Comparison of ENCODE assay signal across 8 cellular contexts in the genomic region with DNA sequence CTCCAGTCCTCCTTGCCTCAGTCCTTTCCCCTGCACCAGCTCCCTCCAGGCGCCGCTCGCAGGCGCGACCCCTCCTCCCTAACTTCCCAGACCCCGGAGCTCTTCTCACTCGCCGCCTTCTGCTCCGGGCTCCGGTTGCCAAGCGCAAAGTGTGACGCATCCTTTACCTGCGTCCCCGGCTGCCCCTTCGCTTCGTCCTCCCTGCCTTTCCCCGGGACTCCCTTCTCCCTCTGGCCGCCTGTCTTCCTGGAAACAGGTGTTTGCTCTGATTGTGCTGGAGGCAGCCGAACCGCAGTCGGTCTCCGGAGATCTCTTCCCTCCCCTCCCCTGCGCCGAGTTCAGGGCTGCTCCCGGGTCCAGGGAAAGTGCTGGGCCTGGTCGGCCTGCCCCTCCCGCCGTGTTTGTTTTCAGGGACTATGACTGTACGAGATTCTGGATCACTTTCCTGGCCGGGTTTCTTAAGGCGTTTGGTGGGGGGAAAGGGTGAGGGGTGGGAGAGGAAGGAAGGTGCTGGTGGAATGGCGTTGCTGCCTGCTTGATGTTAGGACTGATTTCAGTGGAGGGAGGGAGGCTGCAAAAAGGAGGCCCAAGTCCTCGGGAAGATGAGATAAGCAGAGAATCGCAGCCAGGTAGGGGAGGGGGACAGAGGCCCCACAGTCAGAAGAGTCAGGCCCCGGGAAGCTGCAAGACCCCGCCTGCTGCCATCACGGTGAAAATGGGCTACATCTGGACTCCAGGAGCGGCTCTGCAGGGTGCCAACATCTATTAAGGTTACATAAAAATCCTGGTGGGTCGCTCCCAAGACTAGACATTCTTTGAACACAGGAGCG. TPM values are rescaled to one million over a fixed set of nuclear protein-coding genes. Genes with fewer than 3 reads are reported as not detected.
DNase-seq lines count a peak whose midpoint lies in the region; ATAC-seq and TF ChIP-seq lines count a peak whose summit lies in the region.

No MANE protein-coding gene starts in this region.

- H3K4me1 ChIP-seq in HCT116 (ENCODE audit: control insufficient read depth in 1 of 2, insufficient read depth in 2 of 2, low read length in 2 of 2) (peaks cover 2 to 15% of the 10 kb centered on the region in 2 experiments; a peak in 1 of 4 replicates), iPS DF 6.9 (ENCODE audit: control insufficient read depth, insufficient read depth, low read length) (peaks cover 2% of the 10 kb centered on the region; the same call in 1 of the 2 replicates), smooth muscle cell (ENCODE audit: low read depth) (no peaks in the 10 kb centered on the region)

- ATAC-seq in HCT116, result peak; percentile 31
- ATAC-seq in activated CD8-positive, alpha-beta T cell treated with anti-CD3 and anti-CD28 coated beads, Interleukin-2, amount 10 ng/mL, durations not matched to agents 7 days and 5 days, result no peak

- H3K4me2 ChIP-seq in HCT116 (ENCODE audit: low read length) (peak overlapping the region; percentile 90), smooth muscle cell (peak overlapping the region; percentile 96)

- H3K36me3 ChIP-seq in HCT116 (ENCODE audit: control insufficient read depth in 1 of 2, insufficient read depth in 2 of 2, low read length in 2 of 2) (no peaks in the 10 kb centered on the region), iPS DF 6.9 (ENCODE audit: control insufficient read depth, insufficient read depth, low read length) (no peaks in the 10 kb centered on the region), smooth muscle cell (ENCODE audit: low read depth) (no peaks in the 10 kb centered on the region)

- H3K9ac ChIP-seq in HCT116 (ENCODE audit: low read length) (peak overlapping the region; percentile 44), smooth muscle cell (ENCODE audit: low read depth) (no peak overlapping the region)

- intact Hi-C loops in HCT116 (cut with micrococcal nuclease), result no loop called here

- H3K4me3 ChIP-seq in HCT116 (replicated peaks in 1 of 2; ENCODE audit: low read depth in 1 of 2, low read length in 2 of 2) (peak overlapping the region; percentile 62 to 66), iPS DF 6.9 (ENCODE audit: low read length) (peak overlapping the region; percentile 97), smooth muscle cell (peak overlapping the region; percentile 77)

- TF ChIP-seq CTCF in HCT116 (IDR thresholded peaks at IDR 0.05 in 2 of 3, conservative IDR thresholded peaks at IDR 0.05 in 1 of 3; ENCODE audit: borderline replicate concordance in 1 of 3, insufficient read depth in 1 of 3, low read depth in 2 of 3, low read length in 2 of 3), result no peak
- no peak for TF ChIP-seq CTCF in smooth muscle cell (IDR thresholded peaks at IDR 0.05; ENCODE audit: borderline replicate concordance, insufficient read depth, poor library complexity, severe bottlenecking)

- H3K27ac Mint-ChIP-seq in activated CD8-positive, alpha-beta T cell treated with anti-CD3 and anti-CD28 coated beads, Interleukin-2, amount 10 ng/mL, durations not matched to agents 7 days and 5 days, result no peak overlapping the region

- peaks cover 4% of the 10 kb centered on the region; the same call in 1 of the 2 replicates for H3K79me2 ChIP-seq in HCT116 (ENCODE audit: insufficient read depth, low read length)
- H3K79me2 ChIP-seq in smooth muscle cell (ENCODE audit: low read depth), result no peaks in the 10 kb centered on the region

- TSS peak; percentile 44 for BruUV-seq in HCT116 (replicated peaks; lab: Mats Ljungman, UMichigan)

- CTCF ChIA-PET in HCT116 (lab: Charles Lee), result no interaction called here
- CTCF ChIA-PET in activated CD8-positive, alpha-beta T cell treated with anti-CD3 and anti-CD28 coated beads, Interleukin-2, amount 10 ng/mL, durations not matched to agents 7 days and 5 days (lab: Charles Lee), result no interaction called here

- H3K9me3 ChIP-seq in HCT116 (ENCODE audit: control insufficient read depth in 1 of 2, insufficient read depth in 1 of 2, low read depth in 1 of 2, low read length in 2 of 2) (no peaks in the 10 kb centered on the region), iPS DF 6.9 (ENCODE audit: control insufficient read depth, insufficient read depth, low read length) (no peaks in the 10 kb centered on the region), smooth muscle cell (replicated peaks; ENCODE audit: low read depth) (no peaks in the 10 kb centered on the region)

- no peaks in the 10 kb centered on the region for H3K9me3 Mint-ChIP-seq in activated CD8-positive, alpha-beta T cell treated with anti-CD3 and anti-CD28 coated beads, Interleukin-2, amount 10 ng/mL, durations not matched to agents 7 days and 5 days (ENCODE audit: insufficient read depth)

- H3K27me3 ChIP-seq in HCT116 (ENCODE audit: insufficient read depth, low read length), result peaks cover 12% of the 10 kb centered on the region
- H3K27me3 ChIP-seq in iPS DF 6.9 (ENCODE audit: control insufficient read depth, insufficient read depth, low read length), result no peaks in the 10 kb centered on the region; the same call in 1 of the 2 replicates
- H3K27me3 ChIP-seq in smooth muscle cell (ENCODE audit: low read depth), result peaks cover 25% of the 10 kb centered on the region

- no peaks in the 10 kb centered on the region for H3K9me2 ChIP-seq in HCT116 (ENCODE audit: insufficient read depth)

- H4K20me1 ChIP-seq in HCT116 (ENCODE audit: insufficient read depth), result no peaks in the 10 kb centered on the region
- no peaks in the 10 kb centered on the region for H4K20me1 ChIP-seq in smooth muscle cell (ENCODE audit: low read depth)

- DNase-seq in Ammon's horn (ENCODE audit: low spot score) (peak; percentile 5), HCT116 (ENCODE audit: low read depth, low spot score) (no peak), iPS DF 6.9 (ENCODE audit: low read depth, low spot score) (no peak), smooth muscle cell (lab: John Stamatoyannopoulos, UW; ENCODE audit: unreplicated experiment) (no peak), middle frontal gyrus (ENCODE audit: extremely low spot score, low spot score) (no peak), NCI-H1436 treated with DMSO at 0.1 percent for 48 hours (lab: John Stamatoyannopoulos, UW) (no peak), NOMO-1 treated with DMSO at 0.1 percent for 48 hours (lab: John Stamatoyannopoulos, UW; ENCODE audit: unreplicated experiment) (no peak)
- no peak for DNase-seq in activated CD8-positive, alpha-beta T cell treated with anti-CD3 and anti-CD28 coated beads, Interleukin-2, amount 10 ng/mL, durations not matched to agents 7 days and 5 days

- no peak for TF ChIP-seq RAD21 in HCT116 (IDR thresholded peaks at IDR 0.05; ENCODE audit: low read depth)

- no peak for TF ChIP-seq POLR2A in HCT116 (IDR thresholded peaks at IDR 0.05; ENCODE audit: borderline replicate concordance, extremely low read depth, insufficient read depth, insufficient read length)

- H3F3A ChIP-seq in smooth muscle cell (ENCODE audit: low read depth), result no peaks in the 10 kb centered on the region

- H3K4me1 Mint-ChIP-seq in activated CD8-positive, alpha-beta T cell treated with anti-CD3 and anti-CD28 coated beads, Interleukin-2, amount 10 ng/mL, durations not matched to agents 7 days and 5 days (ENCODE audit: low read depth), result peaks cover 6% of the 10 kb centered on the region

- peak overlapping the region; percentile 25; the same call in 1 of the 2 replicates for H3K27ac ChIP-seq in HCT116 (ENCODE audit: low read depth, low read length)
- no peak overlapping the region for H3K27ac ChIP-seq in iPS DF 6.9 (ENCODE audit: low read length)
- H3K27ac ChIP-seq in smooth muscle cell (ENCODE audit: low read depth), result no peak overlapping the region

- peaks cover 22% of the 10 kb centered on the region for H3K27me3 Mint-ChIP-seq in activated CD8-positive, alpha-beta T cell treated with anti-CD3 and anti-CD28 coated beads, Interleukin-2, amount 10 ng/mL, durations not matched to agents 7 days and 5 days (ENCODE audit: low read depth)

- H3K4me3 Mint-ChIP-seq in activated CD8-positive, alpha-beta T cell treated with anti-CD3 and anti-CD28 coated beads, Interleukin-2, amount 10 ng/mL, durations not matched to agents 7 days and 5 days, result peak overlapping the region; percentile 54

- WGBS in iPS DF 6.9 (ENCODE audit: insufficient coverage, insufficient read length), result no CpG with 5 or more reads among the region's 40 CpGs
- 4% methylated on average over 38 of the region's 40 CpGs for WGBS in smooth muscle cell (ENCODE audit: low lambda C conversion rate)

- RAD21 ChIA-PET in HCT116 (lab: Charles Lee; ENCODE audit: low non-redundant PET in 1 of 2, low total read pairs in 2 of 2, uncharacterized antibody in 2 of 2, unreplicated experiment in 2 of 2), result no interaction called here

- POLR2A ChIA-PET in HCT116 (lab: Charles Lee), result interaction anchor here (0.6 kb wide), 1 partner anchor 311 kb away, joined by 3 read pairs; no protein-coding TSS in a partner anchor
- POLR2A ChIA-PET in activated CD8-positive, alpha-beta T cell treated with anti-CD3 and anti-CD28 coated beads, Interleukin-2, amount 10 ng/mL, durations not matched to agents 7 days and 5 days (lab: Charles Lee), result no interaction called here

- no peaks in the 10 kb centered on the region for H3K36me3 Mint-ChIP-seq in activated CD8-positive, alpha-beta T cell treated with anti-CD3 and anti-CD28 coated beads, Interleukin-2, amount 10 ng/mL, durations not matched to agents 7 days and 5 days (ENCODE audit: low read depth)

- H2AFZ ChIP-seq in HCT116 (ENCODE audit: low read depth, low read length, poor library complexity, severe bottlenecking) (peak overlapping the region; percentile 39), smooth muscle cell (ENCODE audit: low read depth) (peak overlapping the region; percentile 91)

TF ChIP-seq in HCT116, 20 proteins besides CTCF, POLR2A, EP300 and RAD21:
- TF ChIP-seq EGR1 (IDR thresholded peaks at IDR 0.05; ENCODE audit: low read depth) (no peak), ZFX (IDR thresholded peaks at IDR 0.05) (0 out of 2 replicates have a peak, but pooled peaks have one; percentile 2)
TF ChIP-seq in HCT116: peak in this region for 1.

RNA-seq across cellular contexts. Expression of a gene that starts 0.9 kb away (rescaled TPM):
- total RNA-seq in HCT116 (2021; ENCODE audit: unreplicated experiment) (7.3 TPM), smooth muscle cell (1.3 and 1.8 TPM in 2 replicates)
- 3.3 and 3.9 TPM in 2 replicates for polyA plus RNA-seq in HCT116 (2012)
- under 1 TPM; 0.26 to 0.37 TPM for total RNA-seq in activated CD8-positive, alpha-beta T cell treated with anti-CD3 and anti-CD28 coated beads, Interleukin-2, amount 10 ng/mL, durations not matched to agents 7 days and 5 days
- polyA plus RNA-seq in smooth muscle cell, result 2.0 and 3.2 TPM in 2 replicates
